In genomic region chr18:68817584-68817983, GRCh38 we compare ENCODE assay signal across 19 cellular contexts.
"Had no signal": no experiment of that assay in that cellular context is flagged by ENCODE, and none has a peak within 500 bp of the region (broad histone marks: within the 10 kb centered on the region; RNA-seq: fewer than 3 reads in every experiment).

No MANE protein-coding gene starts in this region.

- H3K27ac ChIP-seq: cardiac muscle cell, colonic mucosa, thoracic aorta had no signal

- FAIRE-seq: endothelial cell of umbilical vein, urothelium cell line had no signal

- ATAC-seq: left cardiac atrium; mucosa of descending colon; naive thymus-derived CD8-positive, alpha-beta T cell had no signal

- DNase-seq: activated CD4-positive, alpha-beta T cell treated with anti-CD3 and anti-CD28 coated beads, Interleukin-2, amount 50 U/mL, for 48 hours; activated CD4-positive, CD25-positive, alpha-beta regulatory T cell treated with anti-CD3 and anti-CD28 coated beads, Interleukin-2, amount 50 U/mL, for 72 hours; activated gamma-delta T cell; activated T-cell treated with anti-CD3 and anti-CD28 coated beads, Interleukin-2, amount 50 U/mL, for 48 hours; anterior cingulate cortex; colonic mucosa; effector CD4-positive, alpha-beta T cell; glutamatergic neuron; left cardiac atrium; mucosa of descending colon; naive thymus-derived CD8-positive, alpha-beta T cell; stimulated activated CD4-positive, alpha-beta T cell treated with anti-CD3 and anti-CD28 coated beads, Interleukin-15, amount 100 ng/mL, for 24 hours; stimulated activated CD4-positive, alpha-beta T cell treated with anti-CD3 and anti-CD28 coated beads, Interleukin-4, amount 100 ng/mL, for 4 hours; stomach; SW 1271 had no signal

- H3K4me3 ChIP-seq: cardiac muscle cell, colonic mucosa, mucosa of descending colon, stomach, thoracic aorta had no signal

- H3K27me3 ChIP-seq: cardiac muscle cell, colonic mucosa, stomach had no signal

- H3K9me3 ChIP-seq: colonic mucosa, mucosa of descending colon, stomach, thoracic aorta had no signal

- H3K4me1 ChIP-seq: colonic mucosa had no signal

- H3K36me3 ChIP-seq: cardiac muscle cell, colonic mucosa, stomach, thoracic aorta had no signal
